ENCODE assay signal across 17 cellular contexts in genomic region chr19:55158848-55159793, GRCh38. TPM values are rescaled to one million over a fixed set of nuclear protein-coding genes. Genes with fewer than 3 reads are reported as not detected.
DNase-seq lines count a peak whose midpoint lies in the region; ATAC-seq, FAIRE-seq and TF ChIP-seq lines count a peak whose summit lies in the region.
"Had no signal": no experiment of that assay in that cellular context is flagged by ENCODE, and none has a peak within 500 bp of the region (broad histone marks: within the 10 kb centered on the region; RNA-seq: fewer than 3 reads in every experiment).

No MANE protein-coding gene starts in this region.

- no peak overlapping the region for H3K4me3 Mint-ChIP-seq in activated CD8-positive, alpha-beta T cell treated with anti-CD3 and anti-CD28 coated beads for 36 hours
- H3K4me3 Mint-ChIP-seq in activated CD8-positive, alpha-beta T cell treated with anti-CD3 and anti-CD28 coated beads, Interleukin-2, amount 10 ng/mL, durations not matched to agents 7 days and 5 days: no peak overlapping the region

- peak overlapping the region; percentile 67 for H3K27ac ChIP-seq in RWPE2 (ENCODE audit: poor library complexity, severe bottlenecking)
- no peak overlapping the region for H3K27ac ChIP-seq in foreskin keratinocyte
- H3K27ac ChIP-seq: sigmoid colon had no signal

- H3K27me3 ChIP-seq in RWPE2 (ENCODE audit: insufficient read depth, poor library complexity, severe bottlenecking) (no peaks in the 10 kb centered on the region), foreskin keratinocyte (peaks cover 15% of the 10 kb centered on the region)

- no peak for FAIRE-seq in RCC 7860 (lab: Jason Lieb, UNC)

- no peaks in the 10 kb centered on the region for H3K9me3 ChIP-seq in RWPE2 (ENCODE audit: severe bottlenecking)
- H3K9me3 ChIP-seq: sigmoid colon had no signal

- CTCF ChIA-PET in activated CD8-positive, alpha-beta T cell treated with anti-CD3 and anti-CD28 coated beads for 36 hours (lab: Charles Lee): interaction anchor here (0.6 to 2.8 kb wide), 14 partner anchors 8 to 278 kb away, joined by 3 to 19 read pairs (median 4); no protein-coding TSS in a partner anchor
- CTCF ChIA-PET in activated CD8-positive, alpha-beta T cell treated with anti-CD3 and anti-CD28 coated beads, Interleukin-2, amount 10 ng/mL, durations not matched to agents 7 days and 5 days (lab: Charles Lee): interaction anchor here (0.8 to 3.1 kb wide), 10 partner anchors 10 to 495 kb away, joined by 3 to 22 read pairs (median 6); partner anchors contain the start of genes ISOC2 and KMT5C

- intact Hi-C loops in activated CD8-positive, alpha-beta T cell treated with anti-CD3 and anti-CD28 coated beads for 36 hours (cut with micrococcal nuclease): no loop called here

- H3K4me3 ChIP-seq in RWPE2 (ENCODE audit: severe bottlenecking): no peak overlapping the region
- H3K4me3 ChIP-seq: sigmoid colon had no signal

- H3K27ac Mint-ChIP-seq in activated CD8-positive, alpha-beta T cell treated with anti-CD3 and anti-CD28 coated beads for 36 hours: no peak overlapping the region
- H3K27ac Mint-ChIP-seq in activated CD8-positive, alpha-beta T cell treated with anti-CD3 and anti-CD28 coated beads, Interleukin-2, amount 10 ng/mL, durations not matched to agents 7 days and 5 days: no peak overlapping the region
- H3K27ac Mint-ChIP-seq: activated T-helper 2 cell treated with anti-CD3 and anti-CD28 coated beads, Interferon-gamma antibody, Interleukin-2, Interleukin-4, amounts not matched to agents 10 μg/mL and 5 μg/mL and 100 μg/mL, durations not matched to agents 14 hours and 24 hours and 36 hours had no signal

- peaks cover 12% of the 10 kb centered on the region for H3K4me1 Mint-ChIP-seq in activated CD8-positive, alpha-beta T cell treated with anti-CD3 and anti-CD28 coated beads for 36 hours (ENCODE audit: low read depth)
- H3K4me1 Mint-ChIP-seq in activated CD8-positive, alpha-beta T cell treated with anti-CD3 and anti-CD28 coated beads, Interleukin-2, amount 10 ng/mL, durations not matched to agents 7 days and 5 days (ENCODE audit: low read depth): peaks cover 17% of the 10 kb centered on the region

- peaks cover 46% of the 10 kb centered on the region for H3K27me3 Mint-ChIP-seq in activated CD8-positive, alpha-beta T cell treated with anti-CD3 and anti-CD28 coated beads for 36 hours
- peaks cover 25% of the 10 kb centered on the region for H3K27me3 Mint-ChIP-seq in activated CD8-positive, alpha-beta T cell treated with anti-CD3 and anti-CD28 coated beads, Interleukin-2, amount 10 ng/mL, durations not matched to agents 7 days and 5 days (ENCODE audit: low read depth)

- POLR2A ChIA-PET in activated CD8-positive, alpha-beta T cell treated with anti-CD3 and anti-CD28 coated beads for 36 hours (lab: Charles Lee): interaction anchor here (0.7 kb wide), 1 partner anchor 116 kb away, joined by 3 read pairs; no protein-coding TSS in a partner anchor
- POLR2A ChIA-PET in activated CD8-positive, alpha-beta T cell treated with anti-CD3 and anti-CD28 coated beads, Interleukin-2, amount 10 ng/mL, durations not matched to agents 7 days and 5 days (lab: Charles Lee): no interaction called here

- H3K9me3 Mint-ChIP-seq in activated CD8-positive, alpha-beta T cell treated with anti-CD3 and anti-CD28 coated beads for 36 hours: no peaks in the 10 kb centered on the region
- peaks cover 3% of the 10 kb centered on the region for H3K9me3 Mint-ChIP-seq in activated CD8-positive, alpha-beta T cell treated with anti-CD3 and anti-CD28 coated beads, Interleukin-2, amount 10 ng/mL, durations not matched to agents 7 days and 5 days (ENCODE audit: insufficient read depth)

- no peak for TF ChIP-seq CTCF in activated CD8-positive, alpha-beta T cell treated with anti-CD3 and anti-CD28 coated beads for 36 hours (IDR thresholded peaks at IDR 0.05)
- TF ChIP-seq CTCF in RWPE2 (IDR thresholded peaks at IDR 0.05; ENCODE audit: poor library complexity, severe bottlenecking): no peak
- no peak for TF ChIP-seq CTCF in foreskin keratinocyte (conservative IDR thresholded peaks at IDR 0.05)

- H3K4me1 ChIP-seq in RWPE2 (ENCODE audit: insufficient read depth, poor library complexity, severe bottlenecking) (peaks cover 18% of the 10 kb centered on the region), foreskin keratinocyte (peaks cover 8% of the 10 kb centered on the region)

- ATAC-seq in activated CD8-positive, alpha-beta T cell treated with anti-CD3 and anti-CD28 coated beads for 36 hours: no peak
- ATAC-seq in activated CD8-positive, alpha-beta T cell treated with anti-CD3 and anti-CD28 coated beads, Interleukin-2, amount 10 ng/mL, durations not matched to agents 7 days and 5 days: no peak
- peak; percentile 55 for ATAC-seq in RWPE2 (ENCODE audit: low read depth)
- peak; percentile 57 for ATAC-seq in foreskin keratinocyte
- no peak for ATAC-seq in GM19455 (IDR thresholded peaks at IDR 0.05; ENCODE audit: unreplicated experiment)
- ATAC-seq: activated CD4-positive, CD25-positive, alpha-beta regulatory T cell treated with anti-CD3 and anti-CD28 coated beads, Interleukin-2, amount 50 U/mL, for 24 hours; Panc1 had no signal

- H3K36me3 Mint-ChIP-seq in activated CD8-positive, alpha-beta T cell treated with anti-CD3 and anti-CD28 coated beads for 36 hours (ENCODE audit: low read depth): no peaks in the 10 kb centered on the region
- H3K36me3 Mint-ChIP-seq in activated CD8-positive, alpha-beta T cell treated with anti-CD3 and anti-CD28 coated beads, Interleukin-2, amount 10 ng/mL, durations not matched to agents 7 days and 5 days (ENCODE audit: low read depth): no peaks in the 10 kb centered on the region

- peak; percentile 31 for DNase-seq in activated CD8-positive, alpha-beta T cell treated with anti-CD3 and anti-CD28 coated beads for 36 hours
- DNase-seq in activated CD8-positive, alpha-beta T cell treated with anti-CD3 and anti-CD28 coated beads, Interleukin-2, amount 10 ng/mL, durations not matched to agents 7 days and 5 days: no peak
- no peak for DNase-seq in RWPE2 (ENCODE audit: low spot score)
- DNase-seq in foreskin keratinocyte: peak in 1 of 2 donors; percentile 44
- no peak for DNase-seq in NK-92 (lab: John Stamatoyannopoulos, UW; ENCODE audit: unreplicated experiment)
- no peak for DNase-seq in RCC 7860 (ENCODE audit: low spot score)
- no peak for DNase-seq in midbrain (lab: John Stamatoyannopoulos, UW)
- DNase-seq: GDM1, head of caudate nucleus, mesenchymal stem cell, NCI-H187 treated with DMSO at 0.1 percent for 48 hours, sigmoid colon had no signal

- no peaks in the 10 kb centered on the region for H3K36me3 ChIP-seq in RWPE2 (ENCODE audit: low read depth)
- H3K36me3 ChIP-seq: sigmoid colon had no signal

RNA-seq across cellular contexts. Expression of gene TNNI3, which starts 1.6 kb away (rescaled TPM):
- total RNA-seq in activated CD8-positive, alpha-beta T cell treated with anti-CD3 and anti-CD28 coated beads for 36 hours: not detected
- not detected for total RNA-seq in activated CD8-positive, alpha-beta T cell treated with anti-CD3 and anti-CD28 coated beads, Interleukin-2, amount 10 ng/mL, durations not matched to agents 7 days and 5 days
- total RNA-seq in foreskin keratinocyte: 5.3 and 5.4 TPM in 2 replicates
- polyA plus RNA-seq in foreskin keratinocyte: 8.9 and 9.1 TPM in 2 replicates
- total RNA-seq: activated T-helper 2 cell treated with anti-CD3 and anti-CD28 coated beads, Interferon-gamma antibody, Interleukin-2, Interleukin-4, amounts not matched to agents 10 μg/mL and 5 μg/mL and 100 μg/mL, durations not matched to agents 14 hours and 24 hours and 36 hours; sigmoid colon; ureter had no signal

RNA-seq across cellular contexts. Expression of gene DNAAF3, which starts 7.3 kb away (rescaled TPM):
- not detected for total RNA-seq in activated CD8-positive, alpha-beta T cell treated with anti-CD3 and anti-CD28 coated beads for 36 hours
- total RNA-seq in activated CD8-positive, alpha-beta T cell treated with anti-CD3 and anti-CD28 coated beads, Interleukin-2, amount 10 ng/mL, durations not matched to agents 7 days and 5 days: under 1 TPM; 0.21 to 0.23 TPM
- total RNA-seq in foreskin keratinocyte: 7.3 and 9.1 TPM in 2 replicates
- polyA plus RNA-seq in foreskin keratinocyte: 10.2 and 11.4 TPM in 2 replicates
- total RNA-seq: sigmoid colon had no signal

RNA-seq across cellular contexts. Expression of gene TNNT1, which starts 10.1 kb away (rescaled TPM):
- not detected for total RNA-seq in activated CD8-positive, alpha-beta T cell treated with anti-CD3 and anti-CD28 coated beads for 36 hours
- not detected for total RNA-seq in activated CD8-positive, alpha-beta T cell treated with anti-CD3 and anti-CD28 coated beads, Interleukin-2, amount 10 ng/mL, durations not matched to agents 7 days and 5 days
- 134 and 199 TPM in 2 replicates for total RNA-seq in foreskin keratinocyte
- 157 and 208 TPM in 2 replicates for polyA plus RNA-seq in foreskin keratinocyte

RNA-seq across cellular contexts. Expression of gene SYT5, which starts 21.0 kb away (rescaled TPM):
- not detected for total RNA-seq in activated CD8-positive, alpha-beta T cell treated with anti-CD3 and anti-CD28 coated beads for 36 hours
- total RNA-seq in activated CD8-positive, alpha-beta T cell treated with anti-CD3 and anti-CD28 coated beads, Interleukin-2, amount 10 ng/mL, durations not matched to agents 7 days and 5 days: 1 to 10 TPM in 1 of 2 experiments, under 1 TPM in 1; 0.47 to 1.3 TPM
- 0.32 and 0.34 TPM in 2 replicates for total RNA-seq in foreskin keratinocyte
- 0.13 and 0.24 TPM in 2 replicates for polyA plus RNA-seq in foreskin keratinocyte
- total RNA-seq: ureter had no signal

RNA-seq across cellular contexts. Expression of gene PPP1R12C, which starts 41.7 kb away (rescaled TPM):
- total RNA-seq in activated CD8-positive, alpha-beta T cell treated with anti-CD3 and anti-CD28 coated beads for 36 hours: 10 to 100 TPM; 55.4 to 55.8 TPM
- 100 to 1,000 TPM; 137 to 142 TPM for total RNA-seq in activated CD8-positive, alpha-beta T cell treated with anti-CD3 and anti-CD28 coated beads, Interleukin-2, amount 10 ng/mL, durations not matched to agents 7 days and 5 days
- 59.8 and 60.9 TPM in 2 replicates for total RNA-seq in foreskin keratinocyte
- 64.8 and 65.2 TPM in 2 replicates for polyA plus RNA-seq in foreskin keratinocyte

Comparison
In these comparisons a context has a peak if more than half of its experiments do, and no peak if none do; other contexts are left out.
1. ATAC-seq: peak in RWPE2 (single experiment) and foreskin keratinocyte (single experiment); none in activated CD8-positive, alpha-beta T cell treated with anti-CD3 and anti-CD28 coated beads for 36 hours (single experiment), activated CD8-positive, alpha-beta T cell treated with anti-CD3 and anti-CD28 coated beads, Interleukin-2, amount 10 ng/mL, durations not matched to agents 7 days and 5 days (single experiment) and GM19455 (single experiment).
2. RNA of gene TNNT1, which starts 10.1 kb away (total RNA-seq): 134 to 199 TPM in foreskin keratinocyte; not detected in activated CD8-positive, alpha-beta T cell treated with anti-CD3 and anti-CD28 coated beads, Interleukin-2, amount 10 ng/mL, durations not matched to agents 7 days and 5 days and not detected in activated CD8-positive, alpha-beta T cell treated with anti-CD3 and anti-CD28 coated beads for 36 hours; every median in the first group is over 100 times any median in the second.